ENCODE assay signal across 8 cellular contexts in the genomic region with DNA sequence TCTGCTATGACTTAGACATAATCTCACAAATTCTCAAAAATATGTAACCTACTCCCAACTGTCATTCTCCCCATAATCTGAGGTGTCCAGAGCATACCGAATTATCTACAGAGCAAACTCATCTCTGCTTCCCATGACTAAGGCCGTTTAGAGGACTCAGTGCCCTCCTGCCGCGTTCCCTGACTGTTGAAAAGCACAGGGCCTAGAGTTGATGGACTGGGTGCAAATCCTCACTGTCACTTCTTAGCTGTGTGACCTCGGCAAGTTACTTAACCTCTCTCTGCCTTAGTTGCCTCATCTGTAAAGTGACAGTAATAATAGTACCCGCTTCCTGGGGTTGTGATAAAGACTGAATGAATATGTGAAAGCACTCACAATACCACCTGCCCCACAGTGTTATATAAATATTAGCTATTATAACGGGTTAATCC. TPM values are rescaled to one million over a fixed set of nuclear protein-coding genes. Genes with fewer than 3 reads are reported as not detected.
A peak's percentile ranks its signal among the peaks of the same experiment; 100 is the strongest.
DNase-seq lines count a peak whose midpoint lies in the region; ATAC-seq and TF ChIP-seq lines count a peak whose summit lies in the region.

No MANE protein-coding gene starts in this region.

- H3K27ac ChIP-seq in WERI-Rb-1 (no peak overlapping the region; the same call in 1 of the 2 replicates), iPS-20b (ENCODE audit: low read length) (no peak overlapping the region), tibial nerve (peak overlapping the region; percentile 92 to 99 (median 96))

- TF ChIP-seq CTCF in WERI-Rb-1 (IDR thresholded peaks at IDR 0.05; ENCODE audit: low read depth, low read length) (no peak), tibial nerve (IDR thresholded peaks at IDR 0.05) (no peak)

- peaks cover 2% of the 10 kb centered on the region for H3K9me3 Mint-ChIP-seq in activated naive CD4-positive, alpha-beta T cell treated with anti-CD3 and anti-CD28 coated beads for 36 hours

- no peaks in the 10 kb centered on the region for H3K27me3 ChIP-seq in WERI-Rb-1 (ENCODE audit: insufficient read depth, low read depth, severe bottlenecking)
- peaks cover 10% of the 10 kb centered on the region; the same call in 1 of the 2 replicates for H3K27me3 ChIP-seq in iPS-20b (ENCODE audit: insufficient read depth, low read length)
- H3K27me3 ChIP-seq in tibial nerve = no peaks in the 10 kb centered on the region

- H3K36me3 Mint-ChIP-seq in activated naive CD4-positive, alpha-beta T cell treated with anti-CD3 and anti-CD28 coated beads for 36 hours (ENCODE audit: low read depth) = no peaks in the 10 kb centered on the region

- no peak for ATAC-seq in HG03196 (IDR thresholded peaks at IDR 0.05; ENCODE audit: unreplicated experiment)

- H3K27ac Mint-ChIP-seq in activated naive CD4-positive, alpha-beta T cell treated with anti-CD3 and anti-CD28 coated beads for 36 hours = no peak overlapping the region

- H3K4me3 ChIP-seq in WERI-Rb-1 (ENCODE audit: low read depth, low read length) = peak overlapping the region; percentile 82
- H3K4me3 ChIP-seq in iPS-20b (ENCODE audit: low read length) = peak overlapping the region; percentile 80
- peak overlapping the region; percentile 84 to 92 (median 92) for H3K4me3 ChIP-seq in tibial nerve

- peaks cover 58% of the 10 kb centered on the region for H3K4me1 ChIP-seq in iPS-20b (ENCODE audit: insufficient read depth, low read length)
- peaks cover 0 to 38% (median 0%) of the 10 kb centered on the region in 4 donors for H3K4me1 ChIP-seq in tibial nerve

- peaks cover 23% of the 10 kb centered on the region for H3K27me3 Mint-ChIP-seq in activated naive CD4-positive, alpha-beta T cell treated with anti-CD3 and anti-CD28 coated beads for 36 hours (ENCODE audit: low read depth)

- peak overlapping the region; percentile 8 for H3K4me3 Mint-ChIP-seq in activated naive CD4-positive, alpha-beta T cell treated with anti-CD3 and anti-CD28 coated beads for 36 hours

- no peak for TF ChIP-seq POLR2A in tibial nerve (IDR thresholded peaks at IDR 0.05)

- no peak for DNase-seq in activated naive CD4-positive, alpha-beta T cell treated with anti-CD3 and anti-CD28 coated beads for 36 hours
- DNase-seq in activated naive CD4-positive, alpha-beta T cell treated with Interleukin-2 at 50 U/mL for 16 hours = no peak
- DNase-seq in WERI-Rb-1 (no peak), tibial nerve (ENCODE audit: low spot score in 2 of 2) (no peak), NCI-H748 treated with DMSO at 0.1 percent for 48 hours (lab: John Stamatoyannopoulos, UW) (no peak), germinal center (ENCODE audit: low spot score) (no peak)

- peaks cover 24% of the 10 kb centered on the region for H3K4me1 Mint-ChIP-seq in activated naive CD4-positive, alpha-beta T cell treated with anti-CD3 and anti-CD28 coated beads for 36 hours (ENCODE audit: low read depth)

- intact Hi-C loops in activated naive CD4-positive, alpha-beta T cell treated with anti-CD3 and anti-CD28 coated beads for 36 hours (cut with micrococcal nuclease) = loop anchor here (1.0 to 2.0 kb wide), 4 partner anchors 35 to 94 kb away; a partner anchor contains a TSS

- WGBS in tibial nerve, 2 donors = 53 to 63% methylated on average over 6 to 7 of the region's 7 CpGs

- CTCF ChIA-PET in activated naive CD4-positive, alpha-beta T cell treated with anti-CD3 and anti-CD28 coated beads for 36 hours (lab: Charles Lee) = interaction anchor here (1.3 to 2.4 kb wide), 3 partner anchors 12 to 90 kb away, joined by 3 to 12 read pairs (median 8); no protein-coding TSS in a partner anchor

- TF ChIP-seq EP300 in tibial nerve (IDR thresholded peaks at IDR 0.05) = no peak

- H3K36me3 ChIP-seq in WERI-Rb-1 (peaks cover 3% of the 10 kb centered on the region; the same call in 1 of the 2 replicates), iPS-20b (ENCODE audit: insufficient read depth, low read depth, low read length) (no peaks in the 10 kb centered on the region), tibial nerve (no peaks in the 10 kb centered on the region)

- H3K9ac ChIP-seq in iPS-20b (ENCODE audit: low read depth, low read length) = peak overlapping the region; percentile 80

- H3K9me3 ChIP-seq in WERI-Rb-1 (ENCODE audit: severe bottlenecking) (no peaks in the 10 kb centered on the region), iPS-20b (ENCODE audit: insufficient read depth, low read depth, low read length) (no peaks in the 10 kb centered on the region), tibial nerve (no peaks in the 10 kb centered on the region)

RNA-seq across cellular contexts. Expression of a gene that starts 4.7 kb away (rescaled TPM):
- 1 to 10 TPM; 1.0 to 1.2 TPM for total RNA-seq in activated naive CD4-positive, alpha-beta T cell treated with anti-CD3 and anti-CD28 coated beads for 36 hours
- total RNA-seq in tibial nerve = 100 to 1,000 TPM in 1 of 4 donors, 10 to 100 TPM in 3; 37.5 to 100 (median 68.0) TPM

RNA-seq across cellular contexts. Expression of a gene that starts 43.6 kb away (rescaled TPM):
- total RNA-seq in activated naive CD4-positive, alpha-beta T cell treated with anti-CD3 and anti-CD28 coated beads for 36 hours = 1 to 10 TPM; 6.9 to 7.5 TPM
- total RNA-seq in tibial nerve = 10 to 100 TPM in 3 of 4 donors, 1 to 10 TPM in 1; 6.7 to 21.6 (median 12.6) TPM

Comparison
In these comparisons a context has a peak if more than half of its experiments do, and no peak if none do; other contexts are left out.
1. H3K27ac ChIP-seq: peak in tibial nerve (4 of 4); none in WERI-Rb-1 (single experiment) and iPS-20b (single experiment).
2. RNA of a gene that starts 4.7 kb away (total RNA-seq): 37.5 to 100 TPM in tibial nerve; 1.0 to 1.2 TPM in activated naive CD4-positive, alpha-beta T cell treated with anti-CD3 and anti-CD28 coated beads for 36 hours; every median in the first group is over 10 times any median in the second.
3. Peak in every context shown above with its lines, with median percentiles within 50 percentile points of each other: H3K4me3 ChIP-seq.